ENCODE assay signal across 8 cellular contexts in genomic region chr3:52246264-52246620, GRCh38. TPM values are rescaled to one million over a fixed set of nuclear protein-coding genes. Genes with fewer than 3 reads are reported as not detected.
DNase-seq lines count a peak whose midpoint lies in the region; ATAC-seq and TF ChIP-seq lines count a peak whose summit lies in the region.

No MANE protein-coding gene starts in this region.

- peak overlapping the region; percentile 47 to 59 for H3K4me3 ChIP-seq in cardiac fibroblast (replicated peaks in 1 of 2; ENCODE audit: low read depth in 2 of 2, low read length in 2 of 2)
- peak overlapping the region; percentile 32 to 62 for H3K4me3 ChIP-seq in uterus

- no peak for ATAC-seq in GM21367 (IDR thresholded peaks at IDR 0.05; ENCODE audit: unreplicated experiment)

- H3K27ac Mint-ChIP-seq in activated naive CD4-positive, alpha-beta T cell treated with anti-CD3 and anti-CD28 coated beads, Interleukin-2, amount 50 U/mL, for 24 hours = peak overlapping the region; percentile 93
- peak overlapping the region; percentile 39 for H3K27ac Mint-ChIP-seq in mesothelial cell of epicardium

- H3K4me1 ChIP-seq in uterus = no peaks in the 10 kb centered on the region

- no peaks in the 10 kb centered on the region for H3K9me3 Mint-ChIP-seq in activated naive CD4-positive, alpha-beta T cell treated with anti-CD3 and anti-CD28 coated beads, Interleukin-2, amount 50 U/mL, for 24 hours
- no peaks in the 10 kb centered on the region for H3K9me3 Mint-ChIP-seq in mesothelial cell of epicardium

- TF ChIP-seq CTCF in cardiac fibroblast (IDR thresholded peaks at IDR 0.05; ENCODE audit: low read depth, low read length) (no peak), mesothelial cell of epicardium (IDR thresholded peaks at IDR 0.05; ENCODE audit: unreplicated experiment) (no peak), uterus (IDR thresholded peaks at IDR 0.05) (no peak)

- H3K27ac ChIP-seq in uterus = peak overlapping the region; percentile 80 to 92

- intact Hi-C loops in uterus (cut with DNase I; ENCODE audit: low total_unique reads) = no loop called here

- TF ChIP-seq POLR2A in uterus (IDR thresholded peaks at IDR 0.05) = no peak

- H3K4me3 Mint-ChIP-seq in activated naive CD4-positive, alpha-beta T cell treated with anti-CD3 and anti-CD28 coated beads, Interleukin-2, amount 50 U/mL, for 24 hours = peak overlapping the region; percentile 88
- peak overlapping the region; percentile 59 for H3K4me3 Mint-ChIP-seq in mesothelial cell of epicardium

- peaks cover 82% of the 10 kb centered on the region for H3K4me1 Mint-ChIP-seq in activated naive CD4-positive, alpha-beta T cell treated with anti-CD3 and anti-CD28 coated beads, Interleukin-2, amount 50 U/mL, for 24 hours
- H3K4me1 Mint-ChIP-seq in mesothelial cell of epicardium = peaks cover 8% of the 10 kb centered on the region

- no peaks in the 10 kb centered on the region for H3K36me3 ChIP-seq in uterus

- H3K27me3 ChIP-seq in uterus = no peaks in the 10 kb centered on the region

- H3K36me3 Mint-ChIP-seq in activated naive CD4-positive, alpha-beta T cell treated with anti-CD3 and anti-CD28 coated beads, Interleukin-2, amount 50 U/mL, for 24 hours = peaks cover 8% of the 10 kb centered on the region
- peaks cover 3% of the 10 kb centered on the region for H3K36me3 Mint-ChIP-seq in mesothelial cell of epicardium

- no peaks in the 10 kb centered on the region for H3K9me3 ChIP-seq in uterus

- no peaks in the 10 kb centered on the region for H3K27me3 Mint-ChIP-seq in activated naive CD4-positive, alpha-beta T cell treated with anti-CD3 and anti-CD28 coated beads, Interleukin-2, amount 50 U/mL, for 24 hours
- H3K27me3 Mint-ChIP-seq in mesothelial cell of epicardium (ENCODE audit: low read depth) = no peaks in the 10 kb centered on the region

- no peak for DNase-seq in activated naive CD4-positive, alpha-beta T cell treated with anti-CD3 and anti-CD28 coated beads, Interleukin-2, amount 50 U/mL, for 16 hours
- DNase-seq in cardiac fibroblast (ENCODE audit: low read depth in 2 of 2) (no peak), mesothelial cell of epicardium (ENCODE audit: low spot score in 2 of 2, unreplicated experiment in 2 of 2) (no peak), uterus (no peak), anterior cingulate cortex (lab: John Stamatoyannopoulos, UW) (no peak)
- DNase-seq in stimulated activated CD4-positive, alpha-beta T cell treated with anti-CD3 and anti-CD28 coated beads, Interleukin-4, amount 100 ng/mL, for 24 hours = no peak

RNA-seq across cellular contexts. Expression of gene PPM1M, which starts 0.7 kb away (rescaled TPM):
- total RNA-seq in mesothelial cell of epicardium = 10.6 to 11.8 TPM (median 11.6 TPM) in 3 replicates
- total RNA-seq in uterus = 10 to 100 TPM; 23.9 to 32.3 (median 31.5) TPM

RNA-seq across cellular contexts. Expression of gene TWF2, which starts 7.3 kb away (rescaled TPM):
- 26.6 to 30.6 TPM (median 28.7 TPM) in 3 replicates for total RNA-seq in mesothelial cell of epicardium
- 100 to 1,000 TPM in 1 of 4 donors, 10 to 100 TPM in 3; 45.9 to 105 (median 50.2) TPM for total RNA-seq in uterus

RNA-seq across cellular contexts. Expression of gene TLR9, which starts 20.8 kb away (rescaled TPM):
- 0.16 to 0.23 TPM in 2 of 3 replicates, not detected in the other for total RNA-seq in mesothelial cell of epicardium
- 1 to 10 TPM in 1 of 4 donors, under 1 TPM in 1, not detected in 2; 0.14 to 1.5 TPM for total RNA-seq in uterus

RNA-seq across cellular contexts. Expression of gene WDR82, which starts 32.2 kb away (rescaled TPM):
- total RNA-seq in mesothelial cell of epicardium (99.0 to 105 TPM (median 101 TPM) in 3 replicates), uterus (100 to 1,000 TPM in 1 of 4 donors, 10 to 100 TPM in 3; 24.6 to 128 (median 70.3) TPM)

RNA-seq across cellular contexts. Expression of gene GLYCTK, which starts 41.4 kb away (rescaled TPM):
- total RNA-seq in mesothelial cell of epicardium (9.0 to 10.7 TPM (median 10.6 TPM) in 3 replicates), uterus (10 to 100 TPM in 3 of 4 donors, 1 to 10 TPM in 1; 3.8 to 15.1 (median 10.8) TPM)
